Comparison of ENCODE assay signal across 12 cellular contexts in the genomic region with DNA sequence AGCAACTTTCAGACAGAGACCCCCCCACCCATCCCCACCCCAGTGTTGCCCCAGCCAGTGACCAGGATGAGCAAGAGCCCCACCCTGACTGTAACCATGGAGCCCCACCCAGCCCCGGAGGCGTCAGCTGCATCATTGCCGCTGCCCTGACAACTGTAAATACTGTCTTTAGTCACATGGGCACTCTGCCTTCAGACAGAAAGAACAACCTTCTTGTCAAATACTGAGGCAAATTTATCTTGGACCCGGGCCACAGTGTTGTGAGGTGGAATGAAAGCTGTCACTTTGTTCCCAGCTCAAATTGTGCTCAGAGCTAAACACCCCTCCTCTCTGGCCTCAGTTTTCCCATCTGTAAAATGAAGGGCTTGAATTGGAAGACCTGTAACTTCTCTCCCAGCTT. TPM values are rescaled to one million over a fixed set of nuclear protein-coding genes. Genes with fewer than 3 reads are reported as not detected.
DNase-seq lines count a peak whose midpoint lies in the region; ATAC-seq and TF ChIP-seq lines count a peak whose summit lies in the region.
"Had no signal": no experiment of that assay in that cellular context is flagged by ENCODE, and none has a peak within 500 bp of the region (broad histone marks: within the 10 kb centered on the region; RNA-seq: fewer than 3 reads in every experiment).

No MANE protein-coding gene starts in this region.

- POLR2A ChIA-PET in activated CD4-positive, alpha-beta T cell treated with anti-CD3 and anti-CD28 coated beads, Interleukin-2, amount 10 ng/mL, durations not matched to agents 7 days and 5 days (lab: Charles Lee): interaction anchor here (0.7 kb wide), 1 partner anchor 402 kb away, joined by 3 read pairs; no protein-coding TSS in a partner anchor
- POLR2A ChIA-PET in Panc1 (lab: Charles Lee): no interaction called here

- H3K4me2 ChIP-seq in fibroblast of lung (ENCODE audit: extremely low read depth, insufficient read depth, low read length): peak overlapping the region; percentile 19

- H3K4me1 Mint-ChIP-seq in activated CD4-positive, alpha-beta T cell treated with anti-CD3 and anti-CD28 coated beads, Interleukin-2, amount 10 ng/mL, durations not matched to agents 7 days and 5 days: peaks cover 4% of the 10 kb centered on the region

- H3K9me3 Mint-ChIP-seq in activated CD4-positive, alpha-beta T cell treated with anti-CD3 and anti-CD28 coated beads, Interleukin-2, amount 10 ng/mL, durations not matched to agents 7 days and 5 days: no peaks in the 10 kb centered on the region

- peaks cover 37% of the 10 kb centered on the region for H3K27me3 Mint-ChIP-seq in activated CD4-positive, alpha-beta T cell treated with anti-CD3 and anti-CD28 coated beads, Interleukin-2, amount 10 ng/mL, durations not matched to agents 7 days and 5 days

- no peaks in the 10 kb centered on the region for H3K36me3 Mint-ChIP-seq in activated CD4-positive, alpha-beta T cell treated with anti-CD3 and anti-CD28 coated beads, Interleukin-2, amount 10 ng/mL, durations not matched to agents 7 days and 5 days (ENCODE audit: low read depth)

- no peaks in the 10 kb centered on the region for H3K36me3 ChIP-seq in Panc1 (ENCODE audit: control insufficient read depth, insufficient read depth, low read length)
- H3K36me3 ChIP-seq in fibroblast of lung (ENCODE audit: control insufficient read depth, insufficient read depth, low read length): no peaks in the 10 kb centered on the region
- H3K36me3 ChIP-seq in upper lobe of right lung: no peaks in the 10 kb centered on the region
- H3K36me3 ChIP-seq: BLaER1 treated with 17β-estradiol and CSF1 and Interleukin-3, amounts not matched to agents 10 nM and 100 nM had no signal

- H3K9me3 ChIP-seq in Panc1 (ENCODE audit: control insufficient read depth, insufficient read depth, low read depth, low read length): no peaks in the 10 kb centered on the region
- H3K9me3 ChIP-seq in fibroblast of lung (ENCODE audit: control insufficient read depth, insufficient read depth, low read depth, low read length): no peaks in the 10 kb centered on the region
- no peaks in the 10 kb centered on the region for H3K9me3 ChIP-seq in upper lobe of right lung
- H3K9me3 ChIP-seq: BLaER1 treated with 17β-estradiol and CSF1 and Interleukin-3, amounts not matched to agents 10 nM and 100 nM had no signal

- no peaks in the 10 kb centered on the region for H4K20me1 ChIP-seq in fibroblast of lung (ENCODE audit: control insufficient read depth, extremely low read depth, insufficient read depth, low read length)
- H4K20me1 ChIP-seq: BLaER1 treated with 17β-estradiol and CSF1 and Interleukin-3, amounts not matched to agents 10 nM and 100 nM had no signal

- H3K79me2 ChIP-seq in fibroblast of lung (ENCODE audit: control insufficient read depth, insufficient read depth, low read length): no peaks in the 10 kb centered on the region

- H3K4me3 ChIP-seq in Panc1 (ENCODE audit: low read depth in 2 of 2, low read length in 2 of 2) (no peak overlapping the region), fibroblast of lung (replicated peaks in 1 of 4; ENCODE audit: control extremely low read depth in 1 of 4, insufficient read depth in 1 of 4, low read depth in 3 of 4, low read length in 4 of 4) (no peak overlapping the region), upper lobe of right lung (no peak overlapping the region)
- H3K4me3 ChIP-seq: BLaER1 treated with 17β-estradiol and CSF1 and Interleukin-3, amounts not matched to agents 10 nM and 100 nM had no signal

- intact Hi-C loops in Panc1 (cut with micrococcal nuclease; ENCODE audit: unreplicated experiment) (loop anchor here (10.0 kb wide), 2 partner anchors 612 to 642 kb away; no protein-coding TSS in a partner anchor), upper lobe of right lung (cut with DNase I) (no loop called here)

- H3K27ac ChIP-seq in Panc1 (ENCODE audit: low read length) (no peak overlapping the region), fibroblast of lung (ENCODE audit: insufficient read depth, low read length) (no peak overlapping the region), upper lobe of right lung (no peak overlapping the region)

- no TSS peak for BruUV-seq in Panc1 (replicated peaks; lab: Mats Ljungman, UMichigan)

- no peak overlapping the region for H2AFZ ChIP-seq in fibroblast of lung (ENCODE audit: low read length)

- CTCF ChIA-PET in activated CD4-positive, alpha-beta T cell treated with anti-CD3 and anti-CD28 coated beads, Interleukin-2, amount 10 ng/mL, durations not matched to agents 7 days and 5 days (lab: Charles Lee): interaction anchor here (0.7 to 2.6 kb wide), 11 partner anchors 9 to 336 kb away, joined by 3 to 10 read pairs (median 5); a partner anchor contains a TSS
- CTCF ChIA-PET in Panc1 (lab: Charles Lee): interaction anchor here (0.5 to 1.5 kb wide), 4 partner anchors 15 to 369 kb away, joined by 3 to 4 read pairs (median 4); no protein-coding TSS in a partner anchor

- H3K9ac ChIP-seq in fibroblast of lung (ENCODE audit: insufficient read depth, low read length): no peak overlapping the region
- H3K9ac ChIP-seq: BLaER1 treated with 17β-estradiol and CSF1 and Interleukin-3, amounts not matched to agents 10 nM and 100 nM had no signal

- H3K27ac Mint-ChIP-seq in activated CD4-positive, alpha-beta T cell treated with anti-CD3 and anti-CD28 coated beads, Interleukin-2, amount 10 ng/mL, durations not matched to agents 7 days and 5 days: no peak overlapping the region

- in situ Hi-C loops in Panc1 (cut with HindIII; ENCODE audit: low pct_unique_long_range_greater_than_20kb, low sequenced_read_pairs): no loop called here

- ATAC-seq in Panc1: peak; percentile 37; the same call in 1 of the 2 replicates
- peak; percentile 53 for ATAC-seq in upper lobe of right lung
- no peak for ATAC-seq in GM21737 (IDR thresholded peaks at IDR 0.05; ENCODE audit: unreplicated experiment)
- no peak for ATAC-seq in GM19397 (IDR thresholded peaks at IDR 0.05; ENCODE audit: unreplicated experiment)
- ATAC-seq in HG02759 (IDR thresholded peaks at IDR 0.05; ENCODE audit: unreplicated experiment): no peak

- H3K4me3 Mint-ChIP-seq in activated CD4-positive, alpha-beta T cell treated with anti-CD3 and anti-CD28 coated beads, Interleukin-2, amount 10 ng/mL, durations not matched to agents 7 days and 5 days: no peak overlapping the region

- H3K4me1 ChIP-seq in Panc1 (ENCODE audit: control insufficient read depth, insufficient read depth, low read length): 0 out of 2 replicates have a peak, but pooled peaks cover 3% of the 10 kb centered on the region
- peaks cover 22% of the 10 kb centered on the region for H3K4me1 ChIP-seq in fibroblast of lung (ENCODE audit: control insufficient read depth, extremely low read depth, insufficient read depth, low read length)
- H3K4me1 ChIP-seq in upper lobe of right lung: peaks cover 3% of the 10 kb centered on the region

- DNase-seq in activated CD4-positive, alpha-beta T cell treated with anti-CD3 and anti-CD28 coated beads, Interleukin-2, amount 10 ng/mL, durations not matched to agents 7 days and 5 days: peak; percentile 16
- no peak for DNase-seq in activated CD4-positive, alpha-beta T cell treated with anti-CD3 and anti-CD28 coated beads for 1 hour
- DNase-seq in Panc1 (ENCODE audit: low read depth, low spot score) (no peak), fibroblast of lung (ENCODE audit: low read depth in 2 of 2) (peak; percentile 61 to 67), upper lobe of right lung (no peak)
- DNase-seq: activated gamma-delta T cell treated with Interleukin-2 at 50 U/mL for 16 hours, right cardiac atrium, substantia nigra had no signal

- TF ChIP-seq CTCF in Panc1 (IDR thresholded peaks at IDR 0.05) (no peak), fibroblast of lung (conservative IDR thresholded peaks at IDR 0.05 in 1 of 2, IDR thresholded peaks at IDR 0.05 in 1 of 2; ENCODE audit: low read depth in 1 of 2, low read length in 2 of 2) (no peak), upper lobe of right lung (IDR thresholded peaks at IDR 0.05) (no peak)

- no peaks in the 10 kb centered on the region for H3K27me3 ChIP-seq in Panc1 (ENCODE audit: control insufficient read depth, insufficient read depth, low read length)
- H3K27me3 ChIP-seq in fibroblast of lung (ENCODE audit: control insufficient read depth, insufficient read depth, low read length): no peaks in the 10 kb centered on the region
- H3K27me3 ChIP-seq in upper lobe of right lung: peaks cover 30% of the 10 kb centered on the region
- H3K27me3 ChIP-seq: BLaER1 treated with 17β-estradiol and CSF1 and Interleukin-3, amounts not matched to agents 10 nM and 100 nM had no signal

RNA-seq across cellular contexts. Expression of a gene that starts 23.8 kb away (rescaled TPM):
- 1 to 10 TPM; 4.2 to 5.1 TPM for total RNA-seq in activated CD4-positive, alpha-beta T cell treated with anti-CD3 and anti-CD28 coated beads, Interleukin-2, amount 10 ng/mL, durations not matched to agents 7 days and 5 days
- total RNA-seq in Panc1 (2021; ENCODE audit: unreplicated experiment): 5.8 TPM
- polyA plus RNA-seq in Panc1 (2012; ENCODE audit: insufficient read length): 3.5 TPM
- total RNA-seq in fibroblast of lung: 9.2 and 10.1 TPM in 2 replicates
- 3.7 and 4.5 TPM in 2 replicates for polyA plus RNA-seq in fibroblast of lung
- polyA plus RNA-seq in fibroblast of lung (2012): 3.3 and 4.0 TPM in 2 replicates
- 5.4 and 7.3 TPM in 2 replicates for polyA minus RNA-seq in fibroblast of lung (ENCODE audit: low replicate concordance)
- total RNA-seq in upper lobe of right lung: 3.4 TPM

RNA-seq across cellular contexts. Expression of a gene that starts 24.0 kb away (rescaled TPM):
- 10 to 100 TPM; 45.6 to 46.2 TPM for total RNA-seq in activated CD4-positive, alpha-beta T cell treated with anti-CD3 and anti-CD28 coated beads, Interleukin-2, amount 10 ng/mL, durations not matched to agents 7 days and 5 days
- total RNA-seq in Panc1 (2021; ENCODE audit: unreplicated experiment) (50.2 TPM), fibroblast of lung (53.2 and 60.9 TPM in 2 replicates), upper lobe of right lung (30.2 TPM)
- 39.6 TPM for polyA plus RNA-seq in Panc1 (2012; ENCODE audit: insufficient read length)
- polyA plus RNA-seq in fibroblast of lung: 89.1 and 103 TPM in 2 replicates
- polyA plus RNA-seq in fibroblast of lung (2012): 66.0 and 68.9 TPM in 2 replicates
- 5.9 and 6.6 TPM in 2 replicates for polyA minus RNA-seq in fibroblast of lung (ENCODE audit: low replicate concordance)

RNA-seq across cellular contexts. Expression of a gene that starts 40.5 kb away (rescaled TPM):
- total RNA-seq in activated CD4-positive, alpha-beta T cell treated with anti-CD3 and anti-CD28 coated beads, Interleukin-2, amount 10 ng/mL, durations not matched to agents 7 days and 5 days: not detected
- total RNA-seq in Panc1 (2021; ENCODE audit: unreplicated experiment): 7.4 TPM
- 9.6 TPM for polyA plus RNA-seq in Panc1 (2012; ENCODE audit: insufficient read length)
- total RNA-seq in fibroblast of lung: 9.9 and 26.5 TPM in 2 replicates
- 0.73 and 1.8 TPM in 2 replicates for polyA plus RNA-seq in fibroblast of lung
- 0.76 and 3.2 TPM in 2 replicates for polyA plus RNA-seq in fibroblast of lung (2012)
- polyA minus RNA-seq in fibroblast of lung (ENCODE audit: low replicate concordance): 1.1 and 2.6 TPM in 2 replicates
- total RNA-seq in upper lobe of right lung: not detected

RNA-seq across cellular contexts. Expression of a gene that starts 51.1 kb away (rescaled TPM):
- 10 to 100 TPM; 70.7 to 90.4 TPM for total RNA-seq in activated CD4-positive, alpha-beta T cell treated with anti-CD3 and anti-CD28 coated beads, Interleukin-2, amount 10 ng/mL, durations not matched to agents 7 days and 5 days
- total RNA-seq in Panc1 (2021; ENCODE audit: unreplicated experiment) (65.1 TPM), fibroblast of lung (32.1 and 40.0 TPM in 2 replicates), upper lobe of right lung (54.1 TPM)
- polyA plus RNA-seq in Panc1 (2012; ENCODE audit: insufficient read length): 32.5 TPM
- polyA plus RNA-seq in fibroblast of lung: 25.7 and 29.4 TPM in 2 replicates
- 33.8 and 34.1 TPM in 2 replicates for polyA plus RNA-seq in fibroblast of lung (2012)
- polyA minus RNA-seq in fibroblast of lung (ENCODE audit: low replicate concordance): 35.2 and 46.4 TPM in 2 replicates

Comparison
In these comparisons a context has a peak if more than half of its experiments do, and no peak if none do; other contexts are left out.
1. DNase-seq: peak in activated CD4-positive, alpha-beta T cell treated with anti-CD3 and anti-CD28 coated beads, Interleukin-2, amount 10 ng/mL, durations not matched to agents 7 days and 5 days (single experiment) and fibroblast of lung (2 of 2); none in activated CD4-positive, alpha-beta T cell treated with anti-CD3 and anti-CD28 coated beads for 1 hour (single experiment), Panc1 (single experiment) and upper lobe of right lung (single experiment).
2. ATAC-seq: peak in Panc1 (single experiment) and upper lobe of right lung (single experiment); none in GM21737 (single experiment), GM19397 (single experiment) and HG02759 (single experiment).